Comparison of ENCODE assay signal across 18 cellular contexts in genomic region chr1:29956343-29957030, GRCh38.
DNase-seq lines count a peak whose midpoint lies in the region; ATAC-seq, FAIRE-seq and TF ChIP-seq lines count a peak whose summit lies in the region.
"Had no signal": no experiment of that assay in that cellular context is flagged by ENCODE, and none has a peak within 500 bp of the region (broad histone marks: within the 10 kb centered on the region; RNA-seq: fewer than 3 reads in every experiment).

No MANE protein-coding gene starts in this region.

- no peaks in the 10 kb centered on the region for H3K36me3 ChIP-seq in sigmoid colon
- H3K36me3 ChIP-seq: BE2C had no signal

- H3K4me3 ChIP-seq in coronary artery (no peak overlapping the region), sigmoid colon (no peak overlapping the region)
- H3K4me3 ChIP-seq: A549 had no signal

- ATAC-seq in activated T-helper 17 cell treated with anti-CD3 and anti-CD28 coated beads, Interleukin-2, amount 50 U/mL, for 72 hours (replicated peaks): peak; percentile 29
- ATAC-seq in HG02870 (IDR thresholded peaks at IDR 0.05; ENCODE audit: unreplicated experiment): no peak
- ATAC-seq: A549, HCT116 had no signal

- no peaks in the 10 kb centered on the region for H3K9me3 ChIP-seq in sigmoid colon
- H3K9me3 ChIP-seq: A549, BE2C had no signal

- peaks cover 4% of the 10 kb centered on the region for H3K4me1 Mint-ChIP-seq in activated T-helper 17 cell treated with anti-CD3 and anti-CD28 coated beads, Interleukin-2, amount 50 U/mL, for 72 hours
- H3K4me1 Mint-ChIP-seq: CD4-positive, alpha-beta memory T cell had no signal

- no peak overlapping the region for H3K4me3 Mint-ChIP-seq in activated T-helper 17 cell treated with anti-CD3 and anti-CD28 coated beads, Interleukin-2, amount 50 U/mL, for 72 hours
- H3K4me3 Mint-ChIP-seq: CD4-positive, alpha-beta memory T cell had no signal

- no peak for FAIRE-seq in frontal cortex (lab: Jason Lieb, UNC)
- FAIRE-seq: A549, GM12892 had no signal

- no peak for TF ChIP-seq POLR2A in sigmoid colon (IDR thresholded peaks at IDR 0.05)

- no peak for TF ChIP-seq EP300 in sigmoid colon (IDR thresholded peaks at IDR 0.05)

- H3K27ac ChIP-seq in coronary artery (no peak overlapping the region), sigmoid colon (no peak overlapping the region)
- H3K27ac ChIP-seq: A549, C4-2B, HL-60 had no signal

- peak; percentile 29 for DNase-seq in coronary artery (ENCODE audit: low spot score)
- peak; percentile 30 for DNase-seq in kidney tubule cell (ENCODE audit: low spot score)
- DNase-seq in sigmoid colon: peak; percentile 26
- no peak for DNase-seq in DMS153 treated with DMSO at 0.1 percent for 48 hours (lab: John Stamatoyannopoulos, UW; ENCODE audit: unreplicated experiment)
- no peak for DNase-seq in frontal cortex (ENCODE audit: low spot score in 2 of 2)
- no peak for DNase-seq in SW 1271 (lab: John Stamatoyannopoulos, UW)
- DNase-seq: BE2C; CD4-positive, alpha-beta memory T cell; DMS153; DND-41; GDM1 had no signal

- TF ChIP-seq CTCF in coronary artery (IDR thresholded peaks at IDR 0.05) (no peak), sigmoid colon (IDR thresholded peaks at IDR 0.05) (no peak)

- peaks cover 0 to 4% (median 3%) of the 10 kb centered on the region in 3 donors for H3K27me3 ChIP-seq in sigmoid colon
- H3K27me3 ChIP-seq: BE2C had no signal

- peaks cover 39% of the 10 kb centered on the region for H3K27me3 Mint-ChIP-seq in activated T-helper 17 cell treated with anti-CD3 and anti-CD28 coated beads, Interleukin-2, amount 50 U/mL, for 72 hours

- intact Hi-C loops in sigmoid colon (cut with DNase I): no loop called here

- 89 to 92% methylated on average over 4 of the region's 4 CpGs for WGBS in sigmoid colon, 2 donors

- H3K9me3 Mint-ChIP-seq in activated T-helper 17 cell treated with anti-CD3 and anti-CD28 coated beads, Interleukin-2, amount 50 U/mL, for 72 hours: no peaks in the 10 kb centered on the region

- H3K36me3 Mint-ChIP-seq in activated T-helper 17 cell treated with anti-CD3 and anti-CD28 coated beads, Interleukin-2, amount 50 U/mL, for 72 hours (ENCODE audit: low read depth): no peaks in the 10 kb centered on the region
- H3K36me3 Mint-ChIP-seq: CD4-positive, alpha-beta memory T cell had no signal

- no peak overlapping the region for H3K27ac Mint-ChIP-seq in activated T-helper 17 cell treated with anti-CD3 and anti-CD28 coated beads, Interleukin-2, amount 50 U/mL, for 72 hours
- H3K27ac Mint-ChIP-seq: CD4-positive, alpha-beta memory T cell had no signal

- no peaks in the 10 kb centered on the region for H3K4me1 ChIP-seq in sigmoid colon
- H3K4me1 ChIP-seq: A549, BE2C had no signal

Comparison
In these comparisons a context has a peak if more than half of its experiments do, and no peak if none do; other contexts are left out.
1. DNase-seq: peak in coronary artery (single experiment), kidney tubule cell (single experiment) and sigmoid colon (single experiment); none in DMS153 treated with DMSO at 0.1 percent for 48 hours (single experiment), frontal cortex (0 of 2) and SW 1271 (0 of 2).